ENCODE assay signal across 8 cellular contexts in the genomic region with DNA sequence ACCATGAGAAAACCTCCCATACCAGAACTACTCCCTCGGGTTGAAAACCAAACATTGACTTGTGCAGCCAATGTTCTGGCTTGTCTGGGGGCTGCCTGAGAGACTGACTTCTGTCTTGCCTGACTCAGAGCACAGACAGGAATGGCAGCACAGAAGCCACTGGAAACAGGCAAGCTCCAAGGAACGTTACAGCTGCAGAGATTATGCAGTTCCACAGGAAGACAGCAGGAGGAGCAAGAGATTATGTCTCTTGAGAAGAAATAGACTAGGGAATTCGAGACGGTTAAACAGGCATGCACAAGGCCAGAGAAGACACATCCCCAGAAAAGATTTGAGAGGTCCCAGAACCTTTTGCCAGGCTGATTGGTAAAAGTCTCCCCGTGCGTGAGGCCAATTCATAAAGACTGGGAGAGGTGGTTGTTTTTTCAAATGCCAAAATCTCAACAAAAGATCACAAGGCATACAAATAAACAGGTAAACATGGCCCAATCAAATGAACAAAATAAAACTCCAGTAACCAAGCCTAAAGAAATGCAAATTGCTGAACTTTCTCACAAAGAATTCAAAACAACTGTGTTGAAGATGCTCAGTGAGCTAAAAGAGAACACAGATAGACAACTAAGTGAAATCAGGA.
A peak's percentile ranks its signal among the peaks of the same experiment; 100 is the strongest.
DNase-seq lines count a peak whose midpoint lies in the region; FAIRE-seq and TF ChIP-seq lines count a peak whose summit lies in the region.

No MANE protein-coding gene starts in this region.

- H3K9ac ChIP-seq in H1 (replicated peaks in 1 of 4; ENCODE audit: extremely low read depth in 1 of 4, low read depth in 3 of 4, low read length in 3 of 4), result no peak overlapping the region

- intact Hi-C loops in PC-9 (cut with micrococcal nuclease; ENCODE audit: unreplicated experiment) (loop anchor here (5.0 to 10.0 kb wide), 3 partner anchors 129 to 239 kb away; no protein-coding TSS in a partner anchor), posterior vena cava (cut with DNase I) (loop anchor here in 1 of 2 donors (5.0 kb wide), 1 partner anchor 1239 kb away; no protein-coding TSS in a partner anchor)

- no peak overlapping the region for H2BK12ac ChIP-seq in H1 (ENCODE audit: low read depth, low read length)

- H4K5ac ChIP-seq in H1 (ENCODE audit: insufficient read length, low read depth, low read length), result no peak overlapping the region

- POLR2A ChIA-PET in PC-9 (lab: Charles Lee; ENCODE audit: unreplicated experiment), result no interaction called here
- POLR2A ChIA-PET in H1 (lab: Charles Lee; ENCODE audit: partially characterized antibody), result no interaction called here

- no TSS peak for BruUV-seq in PC-9 (replicated peaks; lab: Mats Ljungman, UMichigan)

- TF ChIP-seq CTCF in PC-9 (conservative IDR thresholded peaks at IDR 0.05) (peak; percentile 70), H1 (IDR thresholded peaks at IDR 0.05; ENCODE audit: control extremely low read depth in 1 of 3, insufficient read depth in 1 of 3, low read depth in 1 of 3, low read length in 3 of 3) (peak; percentile 11 to 83 (median 76))

- H4K20me1 ChIP-seq in PC-9 (ENCODE audit: insufficient read depth), result no peaks in the 10 kb centered on the region
- H4K20me1 ChIP-seq in H1 (replicated peaks in 1 of 2; ENCODE audit: control insufficient read depth in 1 of 2, insufficient read depth in 2 of 2, low read length in 2 of 2), result no peaks in the 10 kb centered on the region

- H3K9me3 ChIP-seq in PC-9 (ENCODE audit: insufficient read depth, low read depth), result peaks cover 8% of the 10 kb centered on the region
- peaks cover 0 to 6% of the 10 kb centered on the region in 2 experiments; a peak in 1 of 4 replicates for H3K9me3 ChIP-seq in H1 (ENCODE audit: insufficient read depth in 2 of 2, low read depth in 1 of 2, low read length in 1 of 2)

- H3K9me2 ChIP-seq in PC-9 (ENCODE audit: insufficient read depth), result no peaks in the 10 kb centered on the region

- H4K91ac ChIP-seq in H1 (replicated peaks; ENCODE audit: insufficient read length, low read length), result no peak overlapping the region

- no peak for TF ChIP-seq EP300 in H1 (IDR thresholded peaks at IDR 0.05; ENCODE audit: borderline replicate concordance in 1 of 2, low read depth in 2 of 2, low read length in 2 of 2)

- H3K4me1 ChIP-seq in PC-9 (replicated peaks; ENCODE audit: insufficient read depth), result peaks cover 64% of the 10 kb centered on the region
- H3K4me1 ChIP-seq in H1 (replicated peaks in 1 of 4; ENCODE audit: control insufficient read depth in 3 of 4, insufficient read depth in 4 of 4, low read length in 3 of 4), result peaks cover 0 to 5% (median 2%) of the 10 kb centered on the region in 4 experiments; a peak in 3 of 7 replicates

- no peak overlapping the region for H3K18ac ChIP-seq in H1 (ENCODE audit: extremely low read depth, low read length)

- peaks cover 29% of the 10 kb centered on the region for H3F3A ChIP-seq in PC-9 (ENCODE audit: insufficient read depth, low read depth)

- H2BK15ac ChIP-seq in H1 (ENCODE audit: low read length), result no peak overlapping the region

- CTCF ChIA-PET in PC-9 (lab: Charles Lee), result interaction anchor here (0.6 kb wide), 1 partner anchor 69 kb away, joined by 3 read pairs; no protein-coding TSS in a partner anchor
- CTCF ChIA-PET in H1 (lab: Charles Lee; ENCODE audit: partially characterized antibody), result interaction anchor here (0.6 to 3.9 kb wide), 41 partner anchors 12 to 1169 kb away, joined by 3 to 31 read pairs (median 3); no protein-coding TSS in a partner anchor

- peak; percentile 61 to 73 for TF ChIP-seq RAD21 in H1 (IDR thresholded peaks at IDR 0.05 in 1 of 2, conservative IDR thresholded peaks at IDR 0.05 in 1 of 2; ENCODE audit: low read depth in 2 of 2, low read length in 2 of 2)

- H3K36me3 ChIP-seq in PC-9 (ENCODE audit: low read depth) (no peaks in the 10 kb centered on the region), H1 (ENCODE audit: control insufficient read depth in 2 of 4, insufficient read depth in 4 of 4, low read length in 3 of 4) (no peaks in the 10 kb centered on the region)

- no peak overlapping the region for H3K14ac ChIP-seq in H1 (ENCODE audit: insufficient read length)

- H3K23me2 ChIP-seq in H1 (ENCODE audit: low read depth, low read length), result no peaks in the 10 kb centered on the region

- no peak overlapping the region for H3K27ac ChIP-seq in PC-9
- H3K27ac ChIP-seq in H1 (ENCODE audit: low read depth, low read length), result no peak overlapping the region

- H3K4me3 ChIP-seq in PC-9 (no peak overlapping the region), H1 (ENCODE audit: extremely low read depth in 1 of 4, insufficient read depth in 2 of 4, low read depth in 3 of 4, low read length in 4 of 4) (no peak overlapping the region)

- H3K4ac ChIP-seq in H1 (replicated peaks; ENCODE audit: insufficient read length, low read depth, low read length), result no peak overlapping the region

- H2AFZ ChIP-seq in PC-9 (no peak overlapping the region), H1 (ENCODE audit: low read length) (no peak overlapping the region; the same call in 1 of the 2 replicates)

- no peak overlapping the region for H2BK5ac ChIP-seq in H1 (ENCODE audit: low read depth, low read length)

- no peaks in the 10 kb centered on the region for H3K79me1 ChIP-seq in H1 (ENCODE audit: low read depth, low read length)

- H3K4me2 ChIP-seq in PC-9 (no peak overlapping the region; the same call in 1 of the 2 replicates), H1 (ENCODE audit: insufficient read depth in 1 of 2, low read depth in 2 of 2, low read length in 2 of 2) (no peak overlapping the region)

- no peak for TF ChIP-seq POLR2A in H1 (IDR thresholded peaks at IDR 0.05; ENCODE audit: control extremely low read depth in 1 of 2, low read depth in 2 of 2, low read length in 2 of 2)

- H2BK120ac ChIP-seq in H1 (replicated peaks; ENCODE audit: low read depth, low read length), result no peak overlapping the region

- WGBS in H1 (ENCODE audit: extremely low coverage in 1 of 2, insufficient coverage in 1 of 2, insufficient read length in 1 of 2, insufficient replicate concordance in 2 of 2, low coverage in 1 of 2, low lambda C conversion rate in 2 of 2, missing lambda C conversion rate in 1 of 2), 2 experiments, result 36% methylated on average over 6 of the region's 6 CpGs; no CpG with 5 or more reads in 1 of the 2 experiments

- no peaks in the 10 kb centered on the region for H3K79me2 ChIP-seq in PC-9 (ENCODE audit: low read depth)
- no peaks in the 10 kb centered on the region for H3K79me2 ChIP-seq in H1 (ENCODE audit: control insufficient read depth in 1 of 2, insufficient read depth in 2 of 2, low read length in 2 of 2)

- no peak overlapping the region for H3K23ac ChIP-seq in H1 (ENCODE audit: insufficient read length)

- DNase-seq in DMS153 treated with DMSO at 0.1 percent for 48 hours (lab: John Stamatoyannopoulos, UW; ENCODE audit: unreplicated experiment), result peak; percentile 12
- DNase-seq in HPDE6-E6E7 (ENCODE audit: extremely low spot score), result peak; percentile 47
- peak; percentile 25 to 63 for DNase-seq in PC-9
- peak; percentile 50 to 77 for DNase-seq in H1 (ENCODE audit: low read depth in 1 of 2, low spot score in 2 of 2)
- DNase-seq in mucosa of gallbladder (ENCODE audit: low spot score), result peak; percentile 70
- no peak for DNase-seq in Ammon's horn (ENCODE audit: low spot score)
- no peak for DNase-seq in posterior vena cava (ENCODE audit: low spot score)
- DNase-seq in NCI-H187 treated with DMSO at 0.1 percent for 48 hours (lab: John Stamatoyannopoulos, UW), result no peak

- H3K56ac ChIP-seq in H1 (replicated peaks; ENCODE audit: insufficient read length, low read depth, low read length), result no peak overlapping the region

- no peaks in the 10 kb centered on the region for H3K27me3 ChIP-seq in PC-9 (ENCODE audit: insufficient read depth, low read depth)
- peaks cover 0 to 7% (median 1%) of the 10 kb centered on the region in 4 experiments; a peak in 3 of 7 replicates for H3K27me3 ChIP-seq in H1 (replicated peaks in 1 of 4; ENCODE audit: control insufficient read depth in 3 of 4, extremely low read depth in 1 of 4, insufficient read depth in 3 of 4, low read length in 3 of 4)

- no peak overlapping the region for H4K8ac ChIP-seq in H1 (ENCODE audit: extremely low read depth, insufficient read depth, low read length)

- FAIRE-seq in H1 (lab: Jason Lieb, UNC), result peak; percentile 94

- H2AK5ac ChIP-seq in H1 (ENCODE audit: low read depth, low read length), result no peak overlapping the region

- H2BK20ac ChIP-seq in H1 (ENCODE audit: low read length), result no peak overlapping the region

TF ChIP-seq in H1, 55 proteins besides CTCF, POLR2A, EP300 and RAD21:
- no peak for TF ChIP-seq TEAD4 (IDR thresholded peaks at IDR 0.05; ENCODE audit: low read depth, low read length)
- TF ChIP-seq YY1 (IDR thresholded peaks at IDR 0.05; ENCODE audit: low read depth, low read length), result 0 out of 2 replicates have a peak, but pooled peaks have one; percentile 12

Comparison
In these comparisons a context has a peak if more than half of its experiments do, and no peak if none do; other contexts are left out.
1. DNase-seq: peak in DMS153 treated with DMSO at 0.1 percent for 48 hours (single experiment), HPDE6-E6E7 (single experiment), PC-9 (2 of 2), H1 (2 of 2) and mucosa of gallbladder (single experiment); none in Ammon's horn (single experiment), posterior vena cava (single experiment) and NCI-H187 treated with DMSO at 0.1 percent for 48 hours (single experiment).